ENCODE assay signal across 8 cellular contexts in the genomic region with DNA sequence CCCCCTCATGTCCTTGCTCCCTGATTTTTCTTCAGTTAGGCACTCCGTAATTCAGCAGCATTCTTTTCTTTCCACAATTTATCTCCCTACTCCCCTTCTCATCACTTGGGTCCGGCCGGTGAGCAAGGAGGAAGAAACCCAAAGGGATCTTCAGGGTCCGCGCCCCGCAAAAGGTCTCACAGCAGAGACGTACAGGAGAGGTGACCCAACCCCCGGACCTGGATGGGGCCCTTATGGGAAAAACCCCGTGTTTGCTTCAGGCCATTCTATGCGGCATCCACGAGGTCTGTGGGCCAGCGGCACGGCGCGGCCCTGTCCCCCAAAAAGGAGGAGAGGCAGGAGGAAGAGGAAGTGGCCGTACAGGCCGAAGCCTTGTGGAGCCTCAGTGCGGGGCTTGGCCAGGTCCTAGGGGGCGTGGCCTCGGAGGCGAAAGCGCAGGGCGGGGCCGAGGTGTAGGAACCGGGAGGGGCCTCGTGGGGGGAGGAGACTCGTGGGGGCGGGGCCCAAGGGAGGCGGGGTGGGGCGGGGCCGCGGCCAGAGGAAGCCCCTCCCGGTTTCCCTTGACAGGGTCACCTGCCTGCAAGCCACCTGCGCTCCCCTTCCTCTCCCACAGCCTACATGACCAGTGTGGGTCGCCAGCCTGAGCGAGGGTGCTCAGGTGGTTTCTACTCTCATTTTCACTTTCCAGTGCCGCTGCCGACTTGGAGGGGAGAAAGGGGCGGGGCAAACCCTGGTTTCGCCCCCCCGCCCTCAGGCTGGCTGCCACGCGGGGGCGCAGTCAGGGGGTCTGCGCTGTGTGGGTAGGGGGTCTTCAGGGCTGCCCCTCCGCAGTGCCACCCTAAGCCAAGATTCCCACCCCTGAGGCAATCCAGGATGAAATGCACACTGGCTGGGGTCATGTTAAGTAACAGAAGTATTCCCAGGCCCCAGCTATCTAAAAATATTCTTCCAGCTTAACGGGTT.
DNase-seq lines count a peak whose midpoint lies in the region; ATAC-seq and TF ChIP-seq lines count a peak whose summit lies in the region.

No MANE protein-coding gene starts in this region.

- intact Hi-C loops in left ventricle myocardium superior (cut with micrococcal nuclease) = no loop called here
- intact Hi-C loops in prostate gland (cut with DNase I) = loop anchor here (2.0 to 10.0 kb wide), 2 partner anchors 68 to 160 kb away; a partner anchor contains a TSS

- H3K4me1 ChIP-seq in prostate gland (replicated peaks) (no peaks in the 10 kb centered on the region), urinary bladder (ENCODE audit: insufficient read depth) (no peaks in the 10 kb centered on the region)

- 6% methylated on average over 37 of the region's 47 CpGs for WGBS in prostate gland
- WGBS in urinary bladder = 5% methylated on average over 47 of the region's 47 CpGs

- no peaks in the 10 kb centered on the region for H3K27me3 ChIP-seq in prostate gland (replicated peaks; ENCODE audit: insufficient read depth)

- peak overlapping the region; percentile 64 to 65 for H3K4me3 ChIP-seq in prostate gland
- peak overlapping the region; percentile 61 for H3K4me3 ChIP-seq in urinary bladder (ENCODE audit: low read depth, low read length)

- ATAC-seq in left ventricle myocardium superior = peak; percentile 100

- DNase-seq in GF-D8 (lab: John Stamatoyannopoulos, UW) = peak; percentile 71
- DNase-seq in GOT3 (lab: John Stamatoyannopoulos, UW) = peak; percentile 42
- DNase-seq in T follicular helper cell (ENCODE audit: low read depth) = peak; percentile 77
- DNase-seq in amniotic stem cell (lab: John Stamatoyannopoulos, UW) = peak; percentile 76
- peak; percentile 97 for DNase-seq in left ventricle myocardium superior
- DNase-seq in prostate gland (ENCODE audit: low spot score) = peak; percentile 94

- peak; percentile 32; the same call in 1 of the 2 replicates for TF ChIP-seq CTCF in LNCAP (IDR thresholded peaks at IDR 0.05)
- peak in 3 of 4 experiments; percentile 33 to 54 (median 54) for TF ChIP-seq CTCF in prostate gland (IDR thresholded peaks at IDR 0.05)

- H3K36me3 ChIP-seq in prostate gland = no peaks in the 10 kb centered on the region
- no peaks in the 10 kb centered on the region for H3K36me3 ChIP-seq in urinary bladder (ENCODE audit: insufficient read depth)

- H3K27ac ChIP-seq in prostate gland (peak overlapping the region; percentile 82 to 84), urinary bladder (ENCODE audit: low read depth) (peak overlapping the region; percentile 58)

- peak; percentile 78 for TF ChIP-seq POLR2A in prostate gland (IDR thresholded peaks at IDR 0.05)

- no peaks in the 10 kb centered on the region for H3K9me3 ChIP-seq in prostate gland

Comparison
In these comparisons a context has a peak if more than half of its experiments do, and no peak if none do; other contexts are left out.
1. Peak in every context shown above with its lines: DNase-seq, ATAC-seq, H3K4me3 ChIP-seq and H3K27ac ChIP-seq.
2. DNase-seq: peak in every context shown above with its lines; median percentile 97 in left ventricle myocardium superior; 94 in prostate gland; 77 in T follicular helper cell; 76 in amniotic stem cell; 71 in GF-D8; 42 in GOT3.